Comparison of ENCODE assay signal across 10 cellular contexts in genomic region chr16:30525844-30526136, GRCh38. TPM values are rescaled to one million over a fixed set of nuclear protein-coding genes. Genes with fewer than 3 reads are reported as not detected.
A peak's percentile ranks its signal among the peaks of the same experiment; 100 is the strongest.
DNase-seq lines count a peak whose midpoint lies in the region; ATAC-seq, FAIRE-seq and TF ChIP-seq lines count a peak whose summit lies in the region.
"Had no signal": no experiment of that assay in that cellular context is flagged by ENCODE, and none has a peak within 500 bp of the region (broad histone marks: within the 10 kb centered on the region; RNA-seq: fewer than 3 reads in every experiment).

No MANE protein-coding gene starts in this region.

- H3K4me2 ChIP-seq in GM12878 (ENCODE audit: control insufficient read depth, insufficient read depth) = peak overlapping the region; percentile 78

- POLR2A ChIA-PET in GM12878 (lab: Charles Lee) = interaction anchor here (0.5 to 1.1 kb wide), 6 partner anchors 41 to 741 kb away, joined by 3 to 7 read pairs (median 4); no protein-coding TSS in a partner anchor

- H3K27me3 Mint-ChIP-seq in activated naive CD4-positive, alpha-beta T cell treated with anti-CD3 and anti-CD28 coated beads for 36 hours (ENCODE audit: low read depth) = no peaks in the 10 kb centered on the region
- no peaks in the 10 kb centered on the region for H3K27me3 Mint-ChIP-seq in type B pancreatic cell

- SMC1A ChIA-PET in GM12878 (lab: Charles Lee; ENCODE audit: uncharacterized antibody, unreplicated experiment) = interaction anchor here (0.6 to 1.0 kb wide), 2 partner anchors 16 to 72 kb away, joined by 3 read pairs; no protein-coding TSS in a partner anchor

- intact Hi-C loops in activated naive CD4-positive, alpha-beta T cell treated with anti-CD3 and anti-CD28 coated beads for 36 hours (cut with micrococcal nuclease) = loop anchor here (2.0 kb wide), 2 partner anchors 33 to 95 kb away; partner anchors contain the start of gene DCTPP1
- intact Hi-C loops in GM12878 (cut with micrococcal nuclease; ENCODE audit: unreplicated experiment) (loop anchor here (2.0 kb wide), 1 partner anchor 95 kb away; the partner anchor contains the start of gene DCTPP1), lower lobe of right lung (cut with DNase I) (no loop called here)

- ATAC-seq in GM12878 (no peak), lower lobe of right lung (no peak), HG03520 (IDR thresholded peaks at IDR 0.05; ENCODE audit: unreplicated experiment) (no peak), GM21515 (IDR thresholded peaks at IDR 0.05; ENCODE audit: unreplicated experiment) (no peak)

- TF ChIP-seq POLR2A in GM12878 (IDR thresholded peaks at IDR 0.05; ENCODE audit: low read depth, low read length) = no peak

- H3K27ac ChIP-seq in GM12878 (ENCODE audit: control insufficient read depth, insufficient read depth) (no peak overlapping the region), lower lobe of right lung (peak overlapping the region; percentile 98)

- H4K20me1 ChIP-seq in GM12878 (ENCODE audit: control insufficient read depth, insufficient read depth) = no peaks in the 10 kb centered on the region

- TSS peak; percentile 79 for BruUV-seq in GM12878 (replicated peaks; lab: Mats Ljungman, UMichigan)

- in situ Hi-C loops in GM12878 (cut with MboI) = no loop called here

- H3K36me3 Mint-ChIP-seq in activated naive CD4-positive, alpha-beta T cell treated with anti-CD3 and anti-CD28 coated beads for 36 hours (ENCODE audit: low read depth) = peaks cover 4% of the 10 kb centered on the region
- peaks cover 6% of the 10 kb centered on the region for H3K36me3 Mint-ChIP-seq in type B pancreatic cell

- no peak overlapping the region for H2AFZ ChIP-seq in GM12878 (ENCODE audit: control insufficient read depth, low read depth, low read length)

- H3K36me3 ChIP-seq in GM12878 (ENCODE audit: control insufficient read depth in 2 of 2, insufficient read depth in 2 of 2, low read length in 1 of 2) (peaks cover 7% of the 10 kb centered on the region in 2 experiments; a peak in 2 of 4 replicates), lower lobe of right lung (peaks cover 15% of the 10 kb centered on the region)

- no peaks in the 10 kb centered on the region for H3K9me3 ChIP-seq in GM12878 (replicated peaks; ENCODE audit: control insufficient read depth, insufficient read depth, low read length)
- no peaks in the 10 kb centered on the region for H3K9me3 ChIP-seq in lower lobe of right lung

- TF ChIP-seq CTCF in GM12878 (IDR thresholded peaks at IDR 0.05 in 2 of 3, conservative IDR thresholded peaks at IDR 0.05 in 1 of 3; ENCODE audit: control insufficient read depth in 2 of 3, extremely low read depth in 1 of 3, insufficient read depth in 1 of 3, low read depth in 3 of 3, low read length in 3 of 3) = no peak
- TF ChIP-seq CTCF in lower lobe of right lung (IDR thresholded peaks at IDR 0.05) = no peak
- no peak for TF ChIP-seq CTCF in type B pancreatic cell (conservative IDR thresholded peaks at IDR 0.05)

- TF ChIP-seq RAD21 in GM12878 (IDR thresholded peaks at IDR 0.05; ENCODE audit: insufficient read depth, low read depth, low read length) = no peak

- H3K79me2 ChIP-seq in GM12878 (ENCODE audit: control insufficient read depth, insufficient read depth, low read length) = no peaks in the 10 kb centered on the region

- no peak for DNase-seq in activated naive CD4-positive, alpha-beta T cell treated with anti-CD3 and anti-CD28 coated beads for 36 hours
- DNase-seq in activated naive CD4-positive, alpha-beta T cell treated with anti-CD3 and anti-CD28 coated beads, Interleukin-2, amount 50 U/mL, for 16 hours = no peak
- DNase-seq in GM12878 (ENCODE audit: low read depth, low spot score) (no peak), lower lobe of right lung (no peak), type B pancreatic cell (ENCODE audit: extremely low spot score, unreplicated experiment) (no peak), DMS 273 (lab: John Stamatoyannopoulos, UW; ENCODE audit: unreplicated experiment) (no peak)
- DNase-seq: NCI-H2107 had no signal

- H3K4me3 ChIP-seq in GM12878 (peak overlapping the region; percentile 91), lower lobe of right lung (peak overlapping the region; percentile 88)

- WGBS in GM12878 (ENCODE audit: insufficient coverage, insufficient replicate concordance, low lambda C conversion rate, missing lambda C conversion rate) = 36% methylated on average over 4 of the region's 4 CpGs

- H3K27me3 ChIP-seq in GM12878 (replicated peaks in 1 of 2; ENCODE audit: control insufficient read depth in 2 of 2, insufficient read depth in 2 of 2, low read length in 1 of 2) (no peaks in the 10 kb centered on the region), lower lobe of right lung (ENCODE audit: low read depth) (no peaks in the 10 kb centered on the region)

- no peaks in the 10 kb centered on the region for H3K9me3 Mint-ChIP-seq in activated naive CD4-positive, alpha-beta T cell treated with anti-CD3 and anti-CD28 coated beads for 36 hours
- peaks cover 4% of the 10 kb centered on the region for H3K9me3 Mint-ChIP-seq in type B pancreatic cell

- no peak for TF ChIP-seq EP300 in GM12878 (IDR thresholded peaks at IDR 0.05; ENCODE audit: borderline replicate concordance in 1 of 2, control insufficient read depth in 1 of 2, low read depth in 2 of 2, low read length in 2 of 2)

- FAIRE-seq in GM12878 (lab: Jason Lieb, UNC) = no peak

- peaks cover 15% of the 10 kb centered on the region for H3K4me1 ChIP-seq in GM12878 (ENCODE audit: control insufficient read depth, insufficient read depth, low read length)
- peaks cover 23% of the 10 kb centered on the region for H3K4me1 ChIP-seq in lower lobe of right lung

- peak overlapping the region; percentile 80 for H3K4me3 Mint-ChIP-seq in activated naive CD4-positive, alpha-beta T cell treated with anti-CD3 and anti-CD28 coated beads for 36 hours
- peak overlapping the region; percentile 91 for H3K4me3 Mint-ChIP-seq in type B pancreatic cell

- H3K9ac ChIP-seq in GM12878 (ENCODE audit: control insufficient read depth, insufficient read depth, low read length) = peak overlapping the region; percentile 59

- H3K27ac Mint-ChIP-seq in activated naive CD4-positive, alpha-beta T cell treated with anti-CD3 and anti-CD28 coated beads for 36 hours = peak overlapping the region; percentile 79
- peak overlapping the region; percentile 88 for H3K27ac Mint-ChIP-seq in type B pancreatic cell

- peaks cover 32% of the 10 kb centered on the region for H3K4me1 Mint-ChIP-seq in activated naive CD4-positive, alpha-beta T cell treated with anti-CD3 and anti-CD28 coated beads for 36 hours (ENCODE audit: low read depth)
- peaks cover 37% of the 10 kb centered on the region for H3K4me1 Mint-ChIP-seq in type B pancreatic cell (ENCODE audit: unreplicated experiment)

- CTCF ChIA-PET in activated naive CD4-positive, alpha-beta T cell treated with anti-CD3 and anti-CD28 coated beads for 36 hours (lab: Charles Lee) = interaction anchor here (1.2 kb wide), 1 partner anchor 14 kb away, joined by 3 read pairs; no protein-coding TSS in a partner anchor
- CTCF ChIA-PET in GM12878 (lab: Yijun Ruan, JAX) = interaction anchor here (0.9 to 1.7 kb wide), 3 partner anchors 9 to 96 kb away, joined by 3 to 10 read pairs (median 6); partner anchors contain the start of genes DCTPP1 and ZNF747

- RAD21 ChIA-PET in GM12878 (lab: Charles Lee; ENCODE audit: unreplicated experiment) = interaction anchor here (1.3 kb wide), 1 partner anchor 10 kb away, joined by 4 read pairs; no protein-coding TSS in a partner anchor

RNA-seq across cellular contexts. Expression of gene ZNF768, which starts 0.6 kb away (rescaled TPM):
- 1 to 10 TPM; 7.8 to 8.3 TPM for total RNA-seq in activated naive CD4-positive, alpha-beta T cell treated with anti-CD3 and anti-CD28 coated beads for 36 hours
- 21.4 and 21.5 TPM in 2 replicates for total RNA-seq in GM12878 (2013; cell fraction: nucleolus; rRNA removed)
- total RNA-seq in GM12878 (2014; rRNA removed) (18.3 and 21.3 TPM in 2 replicates), GM12878 (2014; rRNA removed; fragmentation: Illumina TruSeq; extraction: Trizol) (9.8 TPM in 2 replicates), GM12878 (2021) (17.3 and 19.3 TPM in 2 replicates), lower lobe of right lung (24.9 TPM), type B pancreatic cell (ENCODE audit: low replicate concordance) (58.7 and 59.6 TPM in 2 replicates)
- polyA plus RNA-seq in GM12878 (2011; ENCODE audit: low read depth) = 9.3 TPM
- polyA plus RNA-seq in GM12878 (2011; rRNA removed) (8.8 and 13.2 TPM in 2 replicates), GM12878 (2014; fragmentation: Illumina TruSeq; extraction: Trizol) (8.2 and 8.3 TPM in 2 replicates), GM12878 (2014; fragmentation: Nextera tagmentation; extraction: Ambion mirVana) (under 1 TPM; 0.05 to 0.06 TPM), GM12878 (2014; rRNA removed) (23.1 and 24.5 TPM in 2 replicates), GM12878 (2016; fragmentation: Nextera tagmentation; extraction: Ambion mirVana) (1 to 10 TPM; 2.6 to 2.7 TPM)
- polyA plus RNA-seq in GM12878 (2011; cell fraction: cytosol; rRNA removed) = 22.5 and 28.3 TPM in 2 replicates
- 50.1 and 58.1 TPM in 2 replicates for polyA plus RNA-seq in GM12878 (2011; cell fraction: nucleus; rRNA removed)
- polyA plus RNA-seq in GM12878 (2012) = 16.7 and 18.1 TPM in 2 replicates
- polyA minus RNA-seq in GM12878 (2011; rRNA and poly(A)+ RNA removed) = 7.2 and 22.8 TPM in 2 replicates
- 11.4 and 12.8 TPM in 2 replicates for polyA minus RNA-seq in GM12878 (2011; cell fraction: cytosol; rRNA and poly(A)+ RNA removed)
- 5.6 and 10.4 TPM in 2 replicates for polyA minus RNA-seq in GM12878 (2011; cell fraction: nucleus; rRNA and poly(A)+ RNA removed)

RNA-seq across cellular contexts. Expression of gene ZNF747, which starts 8.9 kb away (rescaled TPM):
- total RNA-seq in activated naive CD4-positive, alpha-beta T cell treated with anti-CD3 and anti-CD28 coated beads for 36 hours = 1 to 10 TPM; 5.1 to 6.1 TPM
- 18.5 and 22.3 TPM in 2 replicates for total RNA-seq in GM12878 (2013; cell fraction: nucleolus; rRNA removed)
- total RNA-seq in GM12878 (2014; rRNA removed) (13.0 and 14.3 TPM in 2 replicates), GM12878 (2014; rRNA removed; fragmentation: Illumina TruSeq; extraction: Trizol) (5.0 and 5.8 TPM in 2 replicates), GM12878 (2021) (10.7 and 12.0 TPM in 2 replicates), lower lobe of right lung (9.3 TPM), type B pancreatic cell (ENCODE audit: low replicate concordance) (9.3 and 11.4 TPM in 2 replicates)
- polyA plus RNA-seq in GM12878 (2011; ENCODE audit: low read depth) = 2.4 TPM
- polyA plus RNA-seq in GM12878 (2011; rRNA removed) (2.7 and 3.3 TPM in 2 replicates), GM12878 (2014; fragmentation: Illumina TruSeq; extraction: Trizol) (5.1 and 5.7 TPM in 2 replicates), GM12878 (2014; fragmentation: Nextera tagmentation; extraction: Ambion mirVana) (1 to 10 TPM; 1.0 to 1.2 TPM), GM12878 (2014; rRNA removed) (11.5 and 12.1 TPM in 2 replicates), GM12878 (2016; fragmentation: Nextera tagmentation; extraction: Ambion mirVana) (1 to 10 TPM; 8.6 to 8.8 TPM)
- polyA plus RNA-seq in GM12878 (2011; cell fraction: cytosol; rRNA removed) = 4.7 and 5.0 TPM in 2 replicates
- polyA plus RNA-seq in GM12878 (2011; cell fraction: nucleus; rRNA removed) = 3.3 and 4.6 TPM in 2 replicates
- polyA plus RNA-seq in GM12878 (2012) = 4.5 TPM in 2 replicates
- polyA minus RNA-seq in GM12878 (2011; rRNA and poly(A)+ RNA removed) = 5.1 and 6.7 TPM in 2 replicates
- 2.3 and 3.8 TPM in 2 replicates for polyA minus RNA-seq in GM12878 (2011; cell fraction: cytosol; rRNA and poly(A)+ RNA removed)
- polyA minus RNA-seq in GM12878 (2011; cell fraction: nucleus; rRNA and poly(A)+ RNA removed) = 6.5 and 10.4 TPM in 2 replicates

RNA-seq across cellular contexts. Expression of gene ZNF764, which starts 32.4 kb away (rescaled TPM):
- total RNA-seq in activated naive CD4-positive, alpha-beta T cell treated with anti-CD3 and anti-CD28 coated beads for 36 hours = 1 to 10 TPM; 7.6 to 9.5 TPM
- 16.0 TPM in 2 replicates for total RNA-seq in GM12878 (2013; cell fraction: nucleolus; rRNA removed)
- 9.0 and 9.2 TPM in 2 replicates for total RNA-seq in GM12878 (2014; rRNA removed)
- total RNA-seq in GM12878 (2014; rRNA removed; fragmentation: Illumina TruSeq; extraction: Trizol) = 3.4 and 3.5 TPM in 2 replicates
- total RNA-seq in GM12878 (2021) = 11.2 and 11.9 TPM in 2 replicates
- polyA plus RNA-seq in GM12878 (2011; ENCODE audit: low read depth) = 3.2 TPM
- polyA plus RNA-seq in GM12878 (2011; rRNA removed) = 2.7 and 2.8 TPM in 2 replicates
- 5.7 and 5.8 TPM in 2 replicates for polyA plus RNA-seq in GM12878 (2011; cell fraction: cytosol; rRNA removed)
- polyA plus RNA-seq in GM12878 (2011; cell fraction: nucleus; rRNA removed) = 5.2 and 7.8 TPM in 2 replicates
- 5.6 and 6.1 TPM in 2 replicates for polyA plus RNA-seq in GM12878 (2012)
- 2.8 and 3.2 TPM in 2 replicates for polyA plus RNA-seq in GM12878 (2014; fragmentation: Illumina TruSeq; extraction: Trizol)
- 1 to 10 TPM in 1 of 2 experiments, under 1 TPM in 1; 0.61 to 1.6 TPM for polyA plus RNA-seq in GM12878 (2014; fragmentation: Nextera tagmentation; extraction: Ambion mirVana)
- 9.5 and 10.8 TPM in 2 replicates for polyA plus RNA-seq in GM12878 (2014; rRNA removed)
- 1 to 10 TPM; 4.2 to 4.8 TPM for polyA plus RNA-seq in GM12878 (2016; fragmentation: Nextera tagmentation; extraction: Ambion mirVana)
- polyA minus RNA-seq in GM12878 (2011; rRNA and poly(A)+ RNA removed) = 1.6 and 3.5 TPM in 2 replicates
- polyA minus RNA-seq in GM12878 (2011; cell fraction: cytosol; rRNA and poly(A)+ RNA removed) = 4.0 and 4.4 TPM in 2 replicates
- polyA minus RNA-seq in GM12878 (2011; cell fraction: nucleus; rRNA and poly(A)+ RNA removed) = 2.8 and 4.6 TPM in 2 replicates
- total RNA-seq in lower lobe of right lung = 8.4 TPM
- 16.8 and 20.2 TPM in 2 replicates for total RNA-seq in type B pancreatic cell (ENCODE audit: low replicate concordance)

RNA-seq across cellular contexts. Expression of gene ZNF688, which starts 45.7 kb away (rescaled TPM):
- total RNA-seq in activated naive CD4-positive, alpha-beta T cell treated with anti-CD3 and anti-CD28 coated beads for 36 hours = 1 to 10 TPM; 3.7 to 3.9 TPM
- 16.5 and 18.2 TPM in 2 replicates for total RNA-seq in GM12878 (2013; cell fraction: nucleolus; rRNA removed)
- total RNA-seq in GM12878 (2014; rRNA removed) (12.5 and 13.6 TPM in 2 replicates), GM12878 (2014; rRNA removed; fragmentation: Illumina TruSeq; extraction: Trizol) (7.4 and 8.6 TPM in 2 replicates), GM12878 (2021) (9.2 and 12.6 TPM in 2 replicates), lower lobe of right lung (13.5 TPM), type B pancreatic cell (ENCODE audit: low replicate concordance) (9.8 and 14.3 TPM in 2 replicates)
- 1.7 TPM for polyA plus RNA-seq in GM12878 (2011; ENCODE audit: low read depth)
- polyA plus RNA-seq in GM12878 (2011; rRNA removed) (6.0 and 6.3 TPM in 2 replicates), GM12878 (2014; fragmentation: Illumina TruSeq; extraction: Trizol) (2.7 and 8.5 TPM in 2 replicates), GM12878 (2014; fragmentation: Nextera tagmentation; extraction: Ambion mirVana) (under 1 TPM; 0.14 to 0.88 TPM), GM12878 (2014; rRNA removed) (12.9 and 13.7 TPM in 2 replicates), GM12878 (2016; fragmentation: Nextera tagmentation; extraction: Ambion mirVana) (10 to 100 TPM; 16.2 to 17.4 TPM)
- 5.5 and 8.8 TPM in 2 replicates for polyA plus RNA-seq in GM12878 (2011; cell fraction: cytosol; rRNA removed)
- polyA plus RNA-seq in GM12878 (2011; cell fraction: nucleus; rRNA removed) = 8.9 and 11.8 TPM in 2 replicates
- polyA plus RNA-seq in GM12878 (2012) = 5.8 and 8.9 TPM in 2 replicates
- polyA minus RNA-seq in GM12878 (2011; rRNA and poly(A)+ RNA removed) = 1.2 and 2.8 TPM in 2 replicates
- 2.0 and 2.2 TPM in 2 replicates for polyA minus RNA-seq in GM12878 (2011; cell fraction: cytosol; rRNA and poly(A)+ RNA removed)
- 5.1 and 8.8 TPM in 2 replicates for polyA minus RNA-seq in GM12878 (2011; cell fraction: nucleus; rRNA and poly(A)+ RNA removed)

RNA-seq across cellular contexts. Expression of gene ITGAL, which starts 53.2 kb away (rescaled TPM):
- total RNA-seq in activated naive CD4-positive, alpha-beta T cell treated with anti-CD3 and anti-CD28 coated beads for 36 hours = 10 to 100 TPM; 83.8 to 89.0 TPM
- 150 and 164 TPM in 2 replicates for total RNA-seq in GM12878 (2013; cell fraction: nucleolus; rRNA removed)
- 62.8 and 91.0 TPM in 2 replicates for total RNA-seq in GM12878 (2014; rRNA removed)
- 56.2 and 65.6 TPM in 2 replicates for total RNA-seq in GM12878 (2014; rRNA removed; fragmentation: Illumina TruSeq; extraction: Trizol)
- total RNA-seq in GM12878 (2021) = 170 TPM in 2 replicates
- 33.4 TPM for polyA plus RNA-seq in GM12878 (2011; ENCODE audit: low read depth)
- polyA plus RNA-seq in GM12878 (2011; rRNA removed) = 73.8 and 97.2 TPM in 2 replicates
- 104 and 127 TPM in 2 replicates for polyA plus RNA-seq in GM12878 (2011; cell fraction: cytosol; rRNA removed)
- 199 and 213 TPM in 2 replicates for polyA plus RNA-seq in GM12878 (2011; cell fraction: nucleus; rRNA removed)
- polyA plus RNA-seq in GM12878 (2012) = 64.4 and 120 TPM in 2 replicates
- polyA plus RNA-seq in GM12878 (2014; fragmentation: Illumina TruSeq; extraction: Trizol) = 140 and 185 TPM in 2 replicates
- polyA plus RNA-seq in GM12878 (2014; fragmentation: Nextera tagmentation; extraction: Ambion mirVana) = 10 to 100 TPM; 10.7 to 12.1 TPM
- polyA plus RNA-seq in GM12878 (2014; rRNA removed) = 96.5 and 104 TPM in 2 replicates
- 100 to 1,000 TPM; 109 to 111 TPM for polyA plus RNA-seq in GM12878 (2016; fragmentation: Nextera tagmentation; extraction: Ambion mirVana)
- 106 and 131 TPM in 2 replicates for polyA minus RNA-seq in GM12878 (2011; rRNA and poly(A)+ RNA removed)
- polyA minus RNA-seq in GM12878 (2011; cell fraction: cytosol; rRNA and poly(A)+ RNA removed) = 80.5 and 81.6 TPM in 2 replicates
- 99.7 and 175 TPM in 2 replicates for polyA minus RNA-seq in GM12878 (2011; cell fraction: nucleus; rRNA and poly(A)+ RNA removed)
- 127 TPM for total RNA-seq in lower lobe of right lung
- total RNA-seq in type B pancreatic cell (ENCODE audit: low replicate concordance) = 0.33 and 0.48 TPM in 2 replicates
- total RNA-seq: myocyte had no signal
